Comparison of ENCODE assay signal across 9 cellular contexts in genomic region chr14:102084931-102085330, GRCh38. TPM values are rescaled to one million over a fixed set of nuclear protein-coding genes. Genes with fewer than 3 reads are reported as not detected.
DNase-seq lines count a peak whose midpoint lies in the region; ATAC-seq and TF ChIP-seq lines count a peak whose summit lies in the region.
"Had no signal": no experiment of that assay in that cellular context is flagged by ENCODE, and none has a peak within 500 bp of the region (broad histone marks: within the 10 kb centered on the region; RNA-seq: fewer than 3 reads in every experiment).

No MANE protein-coding gene starts in this region.

- peak overlapping the region; percentile 94 to 100 (median 98) for H3K9ac ChIP-seq in BLaER1 treated with 17β-estradiol and CSF1 and Interleukin-3, amounts not matched to agents 10 nM and 100 nM

- peaks cover 64% of the 10 kb centered on the region for H3K36me3 Mint-ChIP-seq in natural killer cell treated with Interleukin-12 subunit alpha and Interleukin-12 subunit beta and Interleukin-15 and Interleukin-18, amount 100 ng/mL, for 72 hours

- H3K9me3 ChIP-seq in BLaER1 treated with 17β-estradiol and CSF1 and Interleukin-3, amounts not matched to agents 10 nM and 100 nM (replicated peaks in 1 of 11) = peaks cover 0 to 6% (median 0%) of the 10 kb centered on the region in 11 experiments; a peak in 1 of 22 replicates
- H3K9me3 ChIP-seq: right atrium auricular region had no signal

- DNase-seq in LNCaP clone FGC (ENCODE audit: low read depth) = no peak
- no peak for DNase-seq in natural killer cell treated with Interleukin-12 subunit alpha and Interleukin-12 subunit beta and Interleukin-15 and Interleukin-18, amount 100 ng/mL, for 72 hours (ENCODE audit: low spot score)
- DNase-seq in LoVo (ENCODE audit: low spot score) = no peak
- no peak for DNase-seq in NCI-H1092 treated with DMSO at 0.1 percent for 48 hours (lab: John Stamatoyannopoulos, UW)

- H3K27me3 ChIP-seq in BLaER1 treated with 17β-estradiol and CSF1 and Interleukin-3, amounts not matched to agents 10 nM and 100 nM = no peaks in the 10 kb centered on the region
- H3K27me3 ChIP-seq: right atrium auricular region had no signal

- H3K27ac ChIP-seq in BLaER1 treated with 17β-estradiol and CSF1 and Interleukin-3, amounts not matched to agents 10 nM and 100 nM = peak overlapping the region in 4 of 11 experiments; percentile 66 to 98 (median 94); a peak in 6 of 22 replicates
- peak overlapping the region; percentile 32 for H3K27ac ChIP-seq in cingulate gyrus (ENCODE audit: low read depth, low read length)

- no peaks in the 10 kb centered on the region for H3K27me3 Mint-ChIP-seq in natural killer cell treated with Interleukin-12 subunit alpha and Interleukin-12 subunit beta and Interleukin-15 and Interleukin-18, amount 100 ng/mL, for 72 hours

- H3K4me3 ChIP-seq in BLaER1 treated with 17β-estradiol and CSF1 and Interleukin-3, amounts not matched to agents 10 nM and 100 nM = peak overlapping the region; percentile 89 to 99 (median 96)
- H3K4me3 ChIP-seq in LNCaP clone FGC (ENCODE audit: low read depth, low read length) = peak overlapping the region; percentile 80

- H4K20me1 ChIP-seq in BLaER1 treated with 17β-estradiol and CSF1 and Interleukin-3, amounts not matched to agents 10 nM and 100 nM = peaks cover 64 to 69% (median 68%) of the 10 kb centered on the region in 11 experiments

- H3K4me3 Mint-ChIP-seq in natural killer cell treated with Interleukin-12 subunit alpha and Interleukin-12 subunit beta and Interleukin-15 and Interleukin-18, amount 100 ng/mL, for 72 hours = peak overlapping the region; percentile 92

- peaks cover 61 to 65% of the 10 kb centered on the region in 2 donors for H3K4me1 Mint-ChIP-seq in natural killer cell treated with Interleukin-12 subunit alpha and Interleukin-12 subunit beta and Interleukin-15 and Interleukin-18, amount 100 ng/mL, for 72 hours (ENCODE audit: low read depth in 2 of 2)

- H3K4me1 ChIP-seq in BLaER1 treated with 17β-estradiol and CSF1 and Interleukin-3, amounts not matched to agents 10 nM and 100 nM = peaks cover 64 to 80% (median 76%) of the 10 kb centered on the region in 10 experiments

- no peaks in the 10 kb centered on the region for H3K9me3 Mint-ChIP-seq in natural killer cell treated with Interleukin-12 subunit alpha and Interleukin-12 subunit beta and Interleukin-15 and Interleukin-18, amount 100 ng/mL, for 72 hours

- peaks cover 61 to 66% (median 64%) of the 10 kb centered on the region in 11 experiments for H3K36me3 ChIP-seq in BLaER1 treated with 17β-estradiol and CSF1 and Interleukin-3, amounts not matched to agents 10 nM and 100 nM

- TF ChIP-seq CTCF in LNCaP clone FGC (IDR thresholded peaks at IDR 0.05; ENCODE audit: control insufficient read depth, extremely low read depth, insufficient read depth) = no peak

- H3K4me2 ChIP-seq in BLaER1 treated with 17β-estradiol and CSF1 and Interleukin-3, amounts not matched to agents 10 nM and 100 nM = peak overlapping the region; percentile 88 to 99 (median 97)

- ATAC-seq in natural killer cell treated with Interleukin-12 subunit alpha and Interleukin-12 subunit beta and Interleukin-15 and Interleukin-18, amount 100 ng/mL, for 72 hours = no peak
- ATAC-seq in HG03457 (IDR thresholded peaks at IDR 0.05; ENCODE audit: unreplicated experiment) = no peak
- ATAC-seq in GM21515 (IDR thresholded peaks at IDR 0.05; ENCODE audit: unreplicated experiment) = no peak

- peak overlapping the region; percentile 71 to 74 for H3K27ac Mint-ChIP-seq in natural killer cell treated with Interleukin-12 subunit alpha and Interleukin-12 subunit beta and Interleukin-15 and Interleukin-18, amount 100 ng/mL, for 72 hours

RNA-seq across cellular contexts. Expression of gene HSP90AA1, which starts 1.9 kb away (rescaled TPM):
- total RNA-seq in natural killer cell treated with Interleukin-12 subunit alpha and Interleukin-12 subunit beta and Interleukin-15 and Interleukin-18, amount 100 ng/mL, for 72 hours = 100 to 1,000 TPM; 831 to 919 TPM

RNA-seq across cellular contexts. Expression of gene WDR20, which starts 54.8 kb away (rescaled TPM):
- total RNA-seq in natural killer cell treated with Interleukin-12 subunit alpha and Interleukin-12 subunit beta and Interleukin-15 and Interleukin-18, amount 100 ng/mL, for 72 hours = 10 to 100 TPM; 44.9 to 59.3 TPM
